Comparison of ENCODE assay signal across 37 cellular contexts in genomic region chr4:3500111-3500510, GRCh38. TPM values are rescaled to one million over a fixed set of nuclear protein-coding genes. Genes with fewer than 3 reads are reported as not detected.
"Had no signal": no experiment of that assay in that cellular context is flagged by ENCODE, and none has a peak within 500 bp of the region (broad histone marks: within the 10 kb centered on the region; RNA-seq: fewer than 3 reads in every experiment).

No MANE protein-coding gene starts in this region.

- H3K27ac Mint-ChIP-seq: activated B cell treated with CpG ODN at 0.5 μM for 24 hours; activated CD4-positive, alpha-beta memory T cell treated with anti-CD3 and anti-CD28 coated beads for 36 hours; activated CD4-positive, alpha-beta T cell treated with anti-CD3 and anti-CD28 coated beads, Interleukin-2, amount 10 ng/mL, durations not matched to agents 24 days and 14 days; activated CD8-positive, alpha-beta T cell treated with anti-CD3 and anti-CD28 coated beads for 36 hours; activated naive CD4-positive, alpha-beta T cell treated with anti-CD3 and anti-CD28 coated beads for 36 hours; activated naive CD4-positive, alpha-beta T cell treated with anti-CD3 and anti-CD28 coated beads, Interleukin-2, amount 50 U/mL, for 72 hours; activated naive CD8-positive, alpha-beta T cell treated with anti-CD3 and anti-CD28 coated beads for 36 hours; activated T-cell treated with anti-CD3 and anti-CD28 coated beads, Interleukin-2, amount 50 U/mL, for 72 hours; activated T-helper 1 cell treated with anti-CD3 and anti-CD28 coated beads, Interleukin-12 subunit alpha, Interleukin-12 subunit beta, Interleukin-2, Interleukin-4 antibody, amounts not matched to agents 30 ng/mL and 10 ng/mL and 1 ng/mL, durations not matched to agents 14 hours and 24 hours and 36 hours; activated T-helper 17 cell treated with anti-CD3 and anti-CD28 coated beads, Interleukin-2, amount 50 U/mL, for 72 hours; T-cell; T-helper 1 cell treated with Interleukin-12 subunit alpha and Interleukin-12 subunit beta and Interleukin-4 antibody, amounts not matched to agents 30 μg/mL and 1 μg/mL, for 36 hours; T-helper 2 cell treated with Interferon-gamma antibody and Interleukin-4, amounts not matched to agents 5 μg/mL and 100 μg/mL, for 36 hours had no signal

- H3K27ac ChIP-seq: adrenal gland, body of pancreas, brain microvascular endothelial cell, breast epithelium, VCaP had no signal

- H3K9me3 Mint-ChIP-seq: activated B cell treated with CpG ODN at 0.5 μM for 24 hours; activated CD4-positive, alpha-beta memory T cell treated with anti-CD3 and anti-CD28 coated beads for 36 hours; activated CD4-positive, alpha-beta T cell treated with anti-CD3 and anti-CD28 coated beads, Interleukin-2, amount 10 ng/mL, durations not matched to agents 24 days and 14 days; activated CD8-positive, alpha-beta T cell treated with anti-CD3 and anti-CD28 coated beads for 36 hours; activated naive CD4-positive, alpha-beta T cell treated with anti-CD3 and anti-CD28 coated beads for 36 hours; activated naive CD4-positive, alpha-beta T cell treated with anti-CD3 and anti-CD28 coated beads, Interleukin-2, amount 50 U/mL, for 72 hours; activated naive CD8-positive, alpha-beta T cell treated with anti-CD3 and anti-CD28 coated beads for 36 hours; activated T-cell treated with anti-CD3 and anti-CD28 coated beads, Interleukin-2, amount 50 U/mL, for 4 hours; activated T-cell treated with anti-CD3 and anti-CD28 coated beads, Interleukin-2, amount 50 U/mL, for 72 hours; activated T-helper 1 cell treated with anti-CD3 and anti-CD28 coated beads, Interleukin-12 subunit alpha, Interleukin-12 subunit beta, Interleukin-2, Interleukin-4 antibody, amounts not matched to agents 30 ng/mL and 10 ng/mL and 1 ng/mL, durations not matched to agents 14 hours and 24 hours and 36 hours; activated T-helper 17 cell treated with anti-CD3 and anti-CD28 coated beads, Interleukin-2, amount 50 U/mL, for 72 hours; T-cell; T-helper 1 cell treated with Interleukin-12 subunit alpha and Interleukin-12 subunit beta and Interleukin-4 antibody, amounts not matched to agents 30 μg/mL and 1 μg/mL, for 36 hours; T-helper 2 cell treated with Interferon-gamma antibody and Interleukin-4, amounts not matched to agents 5 μg/mL and 100 μg/mL, for 36 hours had no signal

- ATAC-seq: activated CD8-positive, alpha-beta T cell treated with anti-CD3 and anti-CD28 coated beads for 36 hours; activated naive CD4-positive, alpha-beta T cell treated with anti-CD3 and anti-CD28 coated beads, Interleukin-2, amount 50 U/mL, for 72 hours; activated T-cell treated with anti-CD3 and anti-CD28 coated beads, Interleukin-2, amount 50 U/mL, for 4 hours; activated T-cell treated with anti-CD3 and anti-CD28 coated beads, Interleukin-2, amount 50 U/mL, for 72 hours; activated T-helper 17 cell treated with anti-CD3 and anti-CD28 coated beads, Interleukin-2, amount 50 U/mL, for 72 hours; body of pancreas; T-cell had no signal

- H3K4me1 Mint-ChIP-seq: activated B cell treated with CpG ODN at 0.5 μM for 24 hours had no signal

- DNase-seq: activated B cell treated with CpG ODN at 0.5 μM for 24 hours; activated CD4-positive, alpha-beta memory T cell treated with anti-CD3 and anti-CD28 coated beads for 36 hours; activated CD4-positive, alpha-beta T cell treated with anti-CD3 and anti-CD28 coated beads for 4 hours; activated CD4-positive, alpha-beta T cell treated with anti-CD3 and anti-CD28 coated beads, Interleukin-2, amount 10 ng/mL, durations not matched to agents 24 days and 14 days; activated CD4-positive, alpha-beta T cell treated with anti-CD3 and anti-CD28 coated beads, Interleukin-2, amount 50 U/mL, for 1 hour; activated CD4-positive, alpha-beta T cell treated with anti-CD3 and anti-CD28 coated beads, Interleukin-2, amount 50 U/mL, for 4 hours; activated CD4-positive, CD25-positive, alpha-beta regulatory T cell treated with anti-CD3 and anti-CD28 coated beads, Interleukin-2, amount 50 U/mL, for 72 hours; activated CD8-positive, alpha-beta memory T cell treated with anti-CD3 and anti-CD28 coated beads, Interleukin-2, amount 50 U/mL, for 4 hours; activated CD8-positive, alpha-beta T cell treated with anti-CD3 and anti-CD28 coated beads for 36 hours; activated effector memory CD4-positive, alpha-beta T cell treated with anti-CD3 and anti-CD28 coated beads, Interleukin-2, amount 50 U/mL, for 16 hours; activated gamma-delta T cell treated with Interleukin-2 at 50 U/mL for 16 hours; activated naive CD4-positive, alpha-beta T cell; activated naive CD4-positive, alpha-beta T cell treated with anti-CD3 and anti-CD28 coated beads for 36 hours; activated naive CD4-positive, alpha-beta T cell treated with anti-CD3 and anti-CD28 coated beads, Interleukin-2, amount 50 U/mL, for 16 hours; activated naive CD8-positive, alpha-beta T cell treated with anti-CD3 and anti-CD28 coated beads for 36 hours; activated T-cell treated with anti-CD3 and anti-CD28 coated beads for 4 hours; activated T-cell treated with anti-CD3 and anti-CD28 coated beads, Interleukin-2, amount 50 U/mL, for 1 hour; activated T-cell treated with anti-CD3 and anti-CD28 coated beads, Interleukin-2, amount 50 U/mL, for 4 hours; activated T-cell treated with anti-CD3 and anti-CD28 coated beads, Interleukin-2, amount 50 U/mL, for 72 hours; adrenal gland; amniotic stem cell; aorta; body of pancreas; brain microvascular endothelial cell; T-cell; T-helper 2 cell; T-helper 9 cell had no signal

- H3K36me3 ChIP-seq: brain microvascular endothelial cell, breast epithelium had no signal

- FAIRE-seq: astrocyte, TTC549 had no signal

- H3K27me3 ChIP-seq: body of pancreas, brain microvascular endothelial cell had no signal

- H3K9me3 ChIP-seq: adrenal gland, body of pancreas, breast epithelium had no signal

- H3K4me3 Mint-ChIP-seq: activated B cell treated with CpG ODN at 0.5 μM for 24 hours; activated CD4-positive, alpha-beta memory T cell treated with anti-CD3 and anti-CD28 coated beads for 36 hours; activated CD4-positive, alpha-beta T cell treated with anti-CD3 and anti-CD28 coated beads, Interleukin-2, amount 10 ng/mL, durations not matched to agents 24 days and 14 days; activated CD8-positive, alpha-beta T cell treated with anti-CD3 and anti-CD28 coated beads for 36 hours; activated naive CD4-positive, alpha-beta T cell treated with anti-CD3 and anti-CD28 coated beads for 36 hours; activated naive CD8-positive, alpha-beta T cell treated with anti-CD3 and anti-CD28 coated beads for 36 hours; activated T-cell treated with anti-CD3 and anti-CD28 coated beads, Interleukin-2, amount 50 U/mL, for 4 hours; activated T-cell treated with anti-CD3 and anti-CD28 coated beads, Interleukin-2, amount 50 U/mL, for 72 hours; activated T-helper 1 cell treated with anti-CD3 and anti-CD28 coated beads, Interleukin-12 subunit alpha, Interleukin-12 subunit beta, Interleukin-2, Interleukin-4 antibody, amounts not matched to agents 30 ng/mL and 10 ng/mL and 1 ng/mL, durations not matched to agents 14 hours and 24 hours and 36 hours; activated T-helper 17 cell treated with anti-CD3 and anti-CD28 coated beads, Interleukin-2, amount 50 U/mL, for 72 hours; T-cell; T-helper 1 cell treated with Interleukin-12 subunit alpha and Interleukin-12 subunit beta and Interleukin-4 antibody, amounts not matched to agents 30 μg/mL and 1 μg/mL, for 36 hours; T-helper 2 cell treated with Interferon-gamma antibody and Interleukin-4, amounts not matched to agents 5 μg/mL and 100 μg/mL, for 36 hours had no signal

- H3K4me1 ChIP-seq: body of pancreas, breast epithelium had no signal

- H3K27me3 Mint-ChIP-seq: activated B cell treated with CpG ODN at 0.5 μM for 24 hours; activated CD4-positive, alpha-beta T cell treated with anti-CD3 and anti-CD28 coated beads, Interleukin-2, amount 10 ng/mL, durations not matched to agents 24 days and 14 days; activated T-helper 17 cell treated with anti-CD3 and anti-CD28 coated beads, Interleukin-2, amount 50 U/mL, for 72 hours had no signal

- H3K4me3 ChIP-seq: adrenal gland, body of pancreas, breast epithelium had no signal

- H3K36me3 Mint-ChIP-seq: activated naive CD4-positive, alpha-beta T cell treated with anti-CD3 and anti-CD28 coated beads, Interleukin-2, amount 50 U/mL, for 72 hours; activated naive CD8-positive, alpha-beta T cell treated with anti-CD3 and anti-CD28 coated beads for 36 hours had no signal

RNA-seq across cellular contexts. Expression of gene DOK7, which starts 37.0 kb away (rescaled TPM):
- total RNA-seq: activated CD4-positive, alpha-beta memory T cell treated with anti-CD3 and anti-CD28 coated beads for 36 hours; activated CD4-positive, alpha-beta T cell treated with anti-CD3 and anti-CD28 coated beads, Interleukin-2, amount 10 ng/mL, durations not matched to agents 24 days and 14 days; activated CD8-positive, alpha-beta memory T cell treated with anti-CD3 and anti-CD28 coated beads for 36 hours; activated CD8-positive, alpha-beta T cell treated with anti-CD3 and anti-CD28 coated beads for 36 hours; activated naive CD4-positive, alpha-beta T cell treated with anti-CD3 and anti-CD28 coated beads for 36 hours; activated naive CD4-positive, alpha-beta T cell treated with anti-CD3 and anti-CD28 coated beads, Interleukin-2, amount 50 U/mL, for 72 hours; activated naive CD8-positive, alpha-beta T cell treated with anti-CD3 and anti-CD28 coated beads for 36 hours; activated T-cell treated with anti-CD3 and anti-CD28 coated beads, Interleukin-2, amount 50 U/mL, for 4 hours; activated T-cell treated with anti-CD3 and anti-CD28 coated beads, Interleukin-2, amount 50 U/mL, for 72 hours; activated T-helper 1 cell treated with anti-CD3 and anti-CD28 coated beads, Interleukin-12 subunit alpha, Interleukin-12 subunit beta, Interleukin-2, Interleukin-4 antibody, amounts not matched to agents 30 ng/mL and 10 ng/mL and 1 ng/mL, durations not matched to agents 14 hours and 24 hours and 36 hours; activated T-helper 17 cell treated with anti-CD3 and anti-CD28 coated beads, Interleukin-2, amount 50 U/mL, for 72 hours; astrocyte had no signal

RNA-seq across cellular contexts. Expression of gene HGFAC, which starts 58.3 kb away (rescaled TPM):
- total RNA-seq: activated B cell treated with CpG ODN at 0.5 μM for 24 hours; activated CD4-positive, alpha-beta memory T cell treated with anti-CD3 and anti-CD28 coated beads for 36 hours; activated CD4-positive, alpha-beta T cell treated with anti-CD3 and anti-CD28 coated beads, Interleukin-2, amount 10 ng/mL, durations not matched to agents 24 days and 14 days; activated CD8-positive, alpha-beta memory T cell treated with anti-CD3 and anti-CD28 coated beads for 36 hours; activated CD8-positive, alpha-beta T cell treated with anti-CD3 and anti-CD28 coated beads for 36 hours; activated naive CD4-positive, alpha-beta T cell treated with anti-CD3 and anti-CD28 coated beads for 36 hours; activated naive CD4-positive, alpha-beta T cell treated with anti-CD3 and anti-CD28 coated beads, Interleukin-2, amount 50 U/mL, for 72 hours; activated naive CD8-positive, alpha-beta T cell treated with anti-CD3 and anti-CD28 coated beads for 36 hours; activated T-helper 1 cell treated with anti-CD3 and anti-CD28 coated beads, Interleukin-12 subunit alpha, Interleukin-12 subunit beta, Interleukin-2, Interleukin-4 antibody, amounts not matched to agents 30 ng/mL and 10 ng/mL and 1 ng/mL, durations not matched to agents 14 hours and 24 hours and 36 hours; activated T-helper 17 cell treated with anti-CD3 and anti-CD28 coated beads, Interleukin-2, amount 50 U/mL, for 72 hours had no signal
